In the genomic region with DNA sequence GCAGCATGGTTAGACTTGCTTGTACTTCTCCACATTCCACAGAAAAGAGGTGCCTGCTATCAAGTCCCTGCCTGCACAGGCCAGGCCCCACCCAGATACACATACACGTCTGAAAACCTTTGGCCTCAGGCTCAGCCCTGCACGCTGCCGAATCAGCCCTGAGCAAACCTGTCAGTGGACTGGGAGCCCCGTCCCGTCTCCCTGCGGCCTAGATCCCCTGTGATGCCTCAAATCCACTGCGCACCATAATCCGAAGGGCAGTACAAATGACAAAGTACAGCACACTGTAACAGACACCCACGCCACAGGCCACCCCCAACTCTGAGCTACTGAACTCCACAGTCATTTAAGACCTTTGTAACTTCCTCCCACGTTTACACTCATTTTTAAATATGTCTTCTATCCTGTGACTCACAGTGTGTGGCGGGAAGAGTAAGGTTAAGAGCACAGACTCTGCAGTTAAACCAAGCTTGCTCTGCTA, we compare ENCODE assay signal across 8 cellular contexts.
DNase-seq lines count a peak whose midpoint lies in the region; ATAC-seq and TF ChIP-seq lines count a peak whose summit lies in the region.

No MANE protein-coding gene starts in this region.

- no peaks in the 10 kb centered on the region for H3K9me3 ChIP-seq in HEK293 (ENCODE audit: control insufficient read depth, insufficient read depth, low read depth, low read length)

- POLR2A ChIA-PET in HEK293 (lab: Yijun Ruan, JAX), result interaction anchor here (1.6 kb wide), 1 partner anchor 66 kb away, joined by 4 read pairs; no protein-coding TSS in a partner anchor

- H3K4me3 ChIP-seq in HEK293 (ENCODE audit: low read depth, low read length) (no peak overlapping the region), brain microvascular endothelial cell (ENCODE audit: low read depth, low read length) (no peak overlapping the region)

- H3K36me3 ChIP-seq in HEK293 (ENCODE audit: control insufficient read depth in 2 of 2, insufficient read depth in 1 of 2, low read length in 2 of 2) (no peaks in the 10 kb centered on the region), brain microvascular endothelial cell (replicated peaks) (no peaks in the 10 kb centered on the region)

- CTCF ChIA-PET in HEK293 (lab: Yijun Ruan, JAX), result interaction anchor here (1.1 kb wide), 1 partner anchor 511 kb away, joined by 4 read pairs; no protein-coding TSS in a partner anchor

- peak; percentile 44 for ATAC-seq in GM18499 (IDR thresholded peaks at IDR 0.05; ENCODE audit: insufficient read depth, unreplicated experiment)

- H3K27ac ChIP-seq in HEK293 (ENCODE audit: extremely low read depth, low read depth, low read length) (no peak overlapping the region), brain microvascular endothelial cell (peak overlapping the region; percentile 70)

- no peaks in the 10 kb centered on the region for H3K27me3 ChIP-seq in brain microvascular endothelial cell (replicated peaks)

- H3K4me1 ChIP-seq in HEK293 (ENCODE audit: control insufficient read depth, insufficient read depth, low read length), result peaks cover 22% of the 10 kb centered on the region

- TF ChIP-seq CTCF in HEK293 (tag by site-specific recombination; IDR thresholded peaks at IDR 0.05), result no peak
- no peak for TF ChIP-seq CTCF in brain microvascular endothelial cell (IDR thresholded peaks at IDR 0.05; ENCODE audit: low read depth, low read length, missing control alignments)

- in situ Hi-C loops in brain microvascular endothelial cell (cut with HindIII; ENCODE audit: low pct_ligation_motif_present, low sequenced_read_pairs), result no loop called here

- peak; percentile 92 for DNase-seq in NOMO-1 treated with DMSO at 0.1 percent for 48 hours (lab: John Stamatoyannopoulos, UW; ENCODE audit: unreplicated experiment)
- peak; percentile 82 for DNase-seq in brain microvascular endothelial cell
- peak; percentile 19 to 23 for DNase-seq in stimulated activated CD4-positive, alpha-beta T cell treated with anti-CD3 and anti-CD28 coated beads, Interleukin-1b, Interleukin-23, amount 100 ng/mL, for 4 hours (ENCODE audit: low read depth in 2 of 2)
- DNase-seq in NCI-H1930 (lab: John Stamatoyannopoulos, UW), result no peak
- no peak for DNase-seq in AG20443 (ENCODE audit: low spot score)
- DNase-seq in inferior parietal cortex (ENCODE audit: extremely low spot score), result no peak

TF ChIP-seq in HEK293, 187 proteins besides CTCF, POLR2A, EP300 and RAD21:
- TF ChIP-seq ZBTB7A (tag by site-specific recombination; IDR thresholded peaks at IDR 0.05; ENCODE audit: low read depth) (no peak), ZFHX2 (tag by site-specific recombination; conservative IDR thresholded peaks at IDR 0.05) (peak; percentile 94), ZNF677 (tag by site-specific recombination; IDR thresholded peaks at IDR 0.05) (no peak), ZNF530 (tag by site-specific recombination; IDR thresholded peaks at IDR 0.05; ENCODE audit: low read depth) (no peak), ZNF514 (tag by site-specific recombination; IDR thresholded peaks at IDR 0.05) (no peak), ZNF670 (tag by site-specific recombination; IDR thresholded peaks at IDR 0.05; ENCODE audit: low read depth) (no peak), ZBTB21 (tag by site-specific recombination; IDR thresholded peaks at IDR 0.05) (no peak), SCRT1 (tag by site-specific recombination; IDR thresholded peaks at IDR 0.05; ENCODE audit: borderline replicate concordance) (no peak), PRDM6 (tag by site-specific recombination; IDR thresholded peaks at IDR 0.05) (no peak), EGR2 (tag by site-specific recombination; IDR thresholded peaks at IDR 0.05; ENCODE audit: low read depth) (peak; percentile 88), SP7 (tag by site-specific recombination; IDR thresholded peaks at IDR 0.05) (0 out of 2 replicates have a peak, but pooled peaks have one; percentile 26), ZNF558 (tag by site-specific recombination; IDR thresholded peaks at IDR 0.05) (no peak), ZNF621 (tag by site-specific recombination; IDR thresholded peaks at IDR 0.05) (no peak)
- TF ChIP-seq, protein P1, sequence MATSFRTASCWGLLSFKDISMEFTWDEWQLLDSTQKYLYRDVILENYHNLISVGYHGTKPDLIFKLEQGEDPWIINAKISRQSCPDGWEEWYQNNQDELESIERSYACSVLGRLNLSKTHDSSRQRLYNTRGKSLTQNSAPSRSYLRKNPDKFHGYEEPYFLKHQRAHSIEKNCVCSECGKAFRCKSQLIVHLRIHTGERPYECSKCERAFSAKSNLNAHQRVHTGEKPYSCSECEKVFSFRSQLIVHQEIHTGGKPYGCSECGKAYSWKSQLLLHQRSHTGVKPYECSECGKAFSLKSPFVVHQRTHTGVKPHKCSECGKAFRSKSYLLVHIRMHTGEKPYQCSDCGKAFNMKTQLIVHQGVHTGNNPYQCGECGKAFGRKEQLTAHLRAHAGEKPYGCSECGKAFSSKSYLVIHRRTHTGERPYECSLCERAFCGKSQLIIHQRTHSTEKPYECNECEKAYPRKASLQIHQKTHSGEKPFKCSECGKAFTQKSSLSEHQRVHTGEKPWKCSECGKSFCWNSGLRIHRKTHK (tag by site-specific recombination; IDR thresholded peaks at IDR 0.05), result no peak
- TF ChIP-seq, protein P2, sequence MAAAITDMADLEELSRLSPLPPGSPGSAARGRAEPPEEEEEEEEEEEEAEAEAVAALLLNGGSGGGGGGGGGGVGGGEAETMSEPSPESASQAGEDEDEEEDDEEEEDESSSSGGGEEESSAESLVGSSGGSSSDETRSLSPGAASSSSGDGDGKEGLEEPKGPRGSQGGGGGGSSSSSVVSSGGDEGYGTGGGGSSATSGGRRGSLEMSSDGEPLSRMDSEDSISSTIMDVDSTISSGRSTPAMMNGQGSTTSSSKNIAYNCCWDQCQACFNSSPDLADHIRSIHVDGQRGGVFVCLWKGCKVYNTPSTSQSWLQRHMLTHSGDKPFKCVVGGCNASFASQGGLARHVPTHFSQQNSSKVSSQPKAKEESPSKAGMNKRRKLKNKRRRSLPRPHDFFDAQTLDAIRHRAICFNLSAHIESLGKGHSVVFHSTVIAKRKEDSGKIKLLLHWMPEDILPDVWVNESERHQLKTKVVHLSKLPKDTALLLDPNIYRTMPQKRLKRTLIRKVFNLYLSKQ (tag by site-specific recombination; IDR thresholded peaks at IDR 0.05; ENCODE audit: borderline replicate concordance), result no peak

Comparison
In these comparisons a context has a peak if more than half of its experiments do, and no peak if none do; other contexts are left out.
1. DNase-seq: peak in NOMO-1 treated with DMSO at 0.1 percent for 48 hours (single experiment), brain microvascular endothelial cell (single experiment) and stimulated activated CD4-positive, alpha-beta T cell treated with anti-CD3 and anti-CD28 coated beads, Interleukin-1b, Interleukin-23, amount 100 ng/mL, for 4 hours (2 of 2); none in NCI-H1930 (0 of 2), AG20443 (single experiment) and inferior parietal cortex (single experiment).